1 cellular context compared by ENCODE assay signal in genomic region chr2:15359716-15360531, GRCh38.
TF ChIP-seq lines count a peak whose summit lies in the region.

No MANE protein-coding gene starts in this region.

TF ChIP-seq in HepG2, 621 proteins besides CTCF, POLR2A, EP300 and RAD21 (continued from another document):
- peak; percentile 30; the same call in 1 of the 2 replicates for TF ChIP-seq ZFY (CRISPR knock-in tag; IDR thresholded peaks at IDR 0.05)
- TF ChIP-seq HNF1B (CRISPR knock-in tag; IDR thresholded peaks at IDR 0.05), result no peak
- no peak for TF ChIP-seq ZSCAN30 (CRISPR knock-in tag; IDR thresholded peaks at IDR 0.05)
- no peak for TF ChIP-seq RARG (CRISPR knock-in tag; IDR thresholded peaks at IDR 0.05; ENCODE audit: low read depth)
- no peak for TF ChIP-seq ZNF121 (CRISPR knock-in tag; IDR thresholded peaks at IDR 0.05)
- TF ChIP-seq POGZ (CRISPR knock-in tag; IDR thresholded peaks at IDR 0.05), result 0 out of 2 replicates have a peak, but pooled peaks have one; percentile 30
- TF ChIP-seq FOXA1 (IDR thresholded peaks at IDR 0.05), result peak; percentile 70
- TF ChIP-seq FOXA1 (CRISPR knock-in tag; IDR thresholded peaks at IDR 0.05), result peak; percentile 86
- 0 out of 2 replicates have a peak, but pooled peaks have one; percentile 16 for TF ChIP-seq ZNF644 (CRISPR knock-in tag; IDR thresholded peaks at IDR 0.05; ENCODE audit: low read depth)
- no peak for TF ChIP-seq YEATS2 (CRISPR knock-in tag; IDR thresholded peaks at IDR 0.05; ENCODE audit: borderline replicate concordance)
- TF ChIP-seq ZNF337 (CRISPR knock-in tag; IDR thresholded peaks at IDR 0.05; ENCODE audit: borderline replicate concordance, low read depth), result no peak
- TF ChIP-seq RXRA (CRISPR knock-in tag; IDR thresholded peaks at IDR 0.05), result peak; percentile 26; the same call in 1 of the 2 replicates
- TF ChIP-seq GLI4 (CRISPR knock-in tag; IDR thresholded peaks at IDR 0.05; ENCODE audit: borderline replicate concordance), result no peak
- TF ChIP-seq SOX6 (IDR thresholded peaks at IDR 0.05), result no peak
- TF ChIP-seq SOX6 (CRISPR knock-in tag; IDR thresholded peaks at IDR 0.05), result 0 out of 2 replicates have a peak, but pooled peaks have one; percentile 36
- 0 out of 2 replicates have a peak, but pooled peaks have one; percentile 19 for TF ChIP-seq ISL2 (CRISPR knock-in tag; IDR thresholded peaks at IDR 0.05)
- peak; percentile 60 for TF ChIP-seq BCL6 (CRISPR knock-in tag; IDR thresholded peaks at IDR 0.05)
- TF ChIP-seq MYNN (CRISPR knock-in tag; IDR thresholded peaks at IDR 0.05; ENCODE audit: low read depth), result no peak
- TF ChIP-seq MTA1 (CRISPR knock-in tag; IDR thresholded peaks at IDR 0.05; ENCODE audit: borderline replicate concordance), result no peak
- TF ChIP-seq FOXP1 (IDR thresholded peaks at IDR 0.05), result no peak
- peak; percentile 32; the same call in 1 of the 2 replicates for TF ChIP-seq FOXP1 (CRISPR knock-in tag; IDR thresholded peaks at IDR 0.05)
- TF ChIP-seq GATAD2A (CRISPR knock-in tag; IDR thresholded peaks at IDR 0.05), result 0 out of 2 replicates have a peak, but pooled peaks have one; percentile 31
- TF ChIP-seq ZC3H13 (CRISPR knock-in tag; IDR thresholded peaks at IDR 0.05), result no peak
- TF ChIP-seq MTA3 (CRISPR knock-in tag; IDR thresholded peaks at IDR 0.05), result no peak
- no peak; the same call in 1 of the 2 replicates for TF ChIP-seq CHD4 (IDR thresholded peaks at IDR 0.05; ENCODE audit: borderline replicate concordance, low read length)
- TF ChIP-seq DRAP1 (CRISPR knock-in tag; IDR thresholded peaks at IDR 0.05), result peak; percentile 10; the same call in 1 of the 2 replicates
- TF ChIP-seq JUN (CRISPR knock-in tag; IDR thresholded peaks at IDR 0.05), result no peak
- TF ChIP-seq SOX13 (IDR thresholded peaks at IDR 0.05), result no peak
- peak in 1 of 2 experiments; percentile 38; a peak in 1 of 4 replicates for TF ChIP-seq SOX13 (CRISPR knock-in tag; conservative IDR thresholded peaks at IDR 0.05 in 1 of 2, IDR thresholded peaks at IDR 0.05 in 1 of 2)
- no peak for TF ChIP-seq SP1 (IDR thresholded peaks at IDR 0.05)
- TF ChIP-seq SP1 (CRISPR knock-in tag; IDR thresholded peaks at IDR 0.05), result no peak
- no peak for TF ChIP-seq HOXA3 (CRISPR knock-in tag; IDR thresholded peaks at IDR 0.05)
- TF ChIP-seq CREM (IDR thresholded peaks at IDR 0.05), result peak; percentile 33; the same call in 1 of the 2 replicates
- TF ChIP-seq CREM (CRISPR knock-in tag; IDR thresholded peaks at IDR 0.05), result no peak
- no peak for TF ChIP-seq TRIM24 (CRISPR knock-in tag; IDR thresholded peaks at IDR 0.05)
- TF ChIP-seq NR2F6 (IDR thresholded peaks at IDR 0.05), result peak; percentile 63; the same call in 1 of the 2 replicates
- peak; percentile 52 for TF ChIP-seq NR2F6 (CRISPR knock-in tag; IDR thresholded peaks at IDR 0.05)
- peak; percentile 38; the same call in 1 of the 2 replicates for TF ChIP-seq HMG20A (CRISPR knock-in tag; IDR thresholded peaks at IDR 0.05; ENCODE audit: borderline replicate concordance)
- 0 out of 2 replicates have a peak, but pooled peaks have one; percentile 53 for TF ChIP-seq DPF2 (CRISPR knock-in tag; IDR thresholded peaks at IDR 0.05; ENCODE audit: borderline replicate concordance, low read depth)
- 0 out of 4 replicates have a peak, but pooled peaks of 1 of the 2 experiments have one; percentile 16 for TF ChIP-seq ATF4 (CRISPR knock-in tag; IDR thresholded peaks at IDR 0.05)
- TF ChIP-seq TEAD3 (CRISPR knock-in tag; optimal IDR thresholded peaks at IDR 0.05; ENCODE audit: borderline replicate concordance), result peak; percentile 69
- TF ChIP-seq SMYD3 (CRISPR knock-in tag; IDR thresholded peaks at IDR 0.05), result no peak
- peak; percentile 33; the same call in 1 of the 2 replicates for TF ChIP-seq FOSL2 (CRISPR knock-in tag; IDR thresholded peaks at IDR 0.05)
- no peak for TF ChIP-seq CREB1 (IDR thresholded peaks at IDR 0.05)
- peak; percentile 28; the same call in 1 of the 2 replicates for TF ChIP-seq CREB1 (CRISPR knock-in tag; IDR thresholded peaks at IDR 0.05)
- TF ChIP-seq ARID4A (CRISPR knock-in tag; IDR thresholded peaks at IDR 0.05; ENCODE audit: borderline replicate concordance), result no peak
- TF ChIP-seq ZNF362 (CRISPR knock-in tag; IDR thresholded peaks at IDR 0.05; ENCODE audit: borderline replicate concordance), result peak; percentile 88
- TF ChIP-seq ZNF674 (CRISPR knock-in tag; IDR thresholded peaks at IDR 0.05; ENCODE audit: low read depth), result no peak
- TF ChIP-seq ZFP82 (CRISPR knock-in tag; IDR thresholded peaks at IDR 0.05; ENCODE audit: borderline replicate concordance), result no peak
- TF ChIP-seq NCOA2 (CRISPR knock-in tag; IDR thresholded peaks at IDR 0.05), result peak; percentile 50
- TF ChIP-seq SOX5 (CRISPR knock-in tag; IDR thresholded peaks at IDR 0.05; ENCODE audit: borderline replicate concordance), result peak; percentile 50; the same call in 1 of the 2 replicates
- TF ChIP-seq MAX (IDR thresholded peaks at IDR 0.05), result peak; percentile 16; the same call in 1 of the 2 replicates
- TF ChIP-seq ZNF549 (CRISPR knock-in tag; IDR thresholded peaks at IDR 0.05), result no peak
- peak; percentile 62; the same call in 1 of the 2 replicates for TF ChIP-seq ZMYM4 (CRISPR knock-in tag; IDR thresholded peaks at IDR 0.05)
